In genomic region chr16:27644165-27644564, GRCh38 we compare ENCODE assay signal across 27 cellular contexts.
"Had no signal": no experiment of that assay in that cellular context is flagged by ENCODE, and none has a peak within 500 bp of the region (broad histone marks: within the 10 kb centered on the region; RNA-seq: fewer than 3 reads in every experiment).

No MANE protein-coding gene starts in this region.

- ATAC-seq: effector memory CD8-positive, alpha-beta T cell; gastrocnemius medialis; mucosa of descending colon; pancreas; psoas muscle had no signal

- DNase-seq: activated CD4-positive, alpha-beta T cell treated with anti-CD3 and anti-CD28 coated beads for 4 hours; activated CD4-positive, alpha-beta T cell treated with anti-CD3 and anti-CD28 coated beads, Interleukin-2, amount 50 U/mL, for 4 hours; activated effector memory CD4-positive, alpha-beta T cell treated with Interleukin-2 at 50 U/mL for 16 hours; activated naive CD4-positive, alpha-beta T cell treated with anti-CD3 and anti-CD28 coated beads for 36 hours; activated naive CD8-positive, alpha-beta T cell treated with anti-CD3 and anti-CD28 coated beads for 36 hours; activated T-cell treated with anti-CD3 and anti-CD28 coated beads for 4 hours; cortex of kidney; effector memory CD8-positive, alpha-beta T cell; erythroblast; gastrocnemius medialis; glutamatergic neuron; left ventricle myocardium inferior; mesendoderm; mucosa of descending colon; nucleus accumbens; psoas muscle; stimulated activated CD4-positive, alpha-beta T cell treated with anti-CD3 and anti-CD28 coated beads, Interleukin-1b, Interleukin-23, amount 100 ng/mL, for 48 hours; stimulated activated naive CD4-positive, alpha-beta T cell; T-helper 9 cell; tibial artery had no signal

- H3K4me1 ChIP-seq: ascending aorta, gastrocnemius medialis, left ventricle myocardium inferior, pancreas, psoas muscle, tibial artery had no signal

- H3K9me3 ChIP-seq: ascending aorta, gastrocnemius medialis, left ventricle myocardium inferior, mucosa of descending colon, pancreas, psoas muscle, suprapubic skin, tibial artery had no signal

- H3K4me2 ChIP-seq: smooth muscle cell had no signal

- H3K27me3 ChIP-seq: ascending aorta, cardiac muscle cell, gastrocnemius medialis, pancreas, suprapubic skin, tibial artery had no signal

- H3K27ac ChIP-seq: ascending aorta, cardiac muscle cell, gastrocnemius medialis, left ventricle myocardium inferior, pancreas, psoas muscle, suprapubic skin, tibial artery, VCaP had no signal

- H3K4me3 ChIP-seq: ascending aorta, cardiac muscle cell, gastrocnemius medialis, left ventricle myocardium inferior, lung, mucosa of descending colon, pancreas, psoas muscle, smooth muscle cell, suprapubic skin, tibial artery had no signal

- H3K36me3 ChIP-seq: cardiac muscle cell, gastrocnemius medialis had no signal
